31 cellular contexts compared by ENCODE assay signal in the genomic region with DNA sequence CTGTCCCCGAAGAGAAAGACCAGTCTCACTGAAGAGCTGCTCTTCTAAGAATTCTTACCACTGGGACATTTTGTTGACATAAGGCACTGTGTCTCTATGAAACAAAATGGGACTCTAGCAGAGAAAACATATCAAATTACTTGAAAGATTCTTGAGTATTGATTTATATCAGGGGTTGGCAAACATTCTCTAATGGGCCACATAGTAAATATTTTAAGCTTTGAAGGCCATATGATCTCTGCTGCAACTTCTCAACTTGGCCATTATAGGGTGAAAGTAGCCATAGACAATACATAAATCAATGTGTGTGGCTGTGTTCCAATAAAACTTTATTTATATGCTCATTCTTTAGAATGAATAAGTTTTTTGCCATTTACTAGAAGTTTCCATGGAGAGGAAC. TPM values are rescaled to one million over a fixed set of nuclear protein-coding genes. Genes with fewer than 3 reads are reported as not detected.
A peak's percentile ranks its signal among the peaks of the same experiment; 100 is the strongest.
DNase-seq lines count a peak whose midpoint lies in the region; ATAC-seq lines count a peak whose summit lies in the region.
"Had no signal": no experiment of that assay in that cellular context is flagged by ENCODE, and none has a peak within 500 bp of the region (broad histone marks: within the 10 kb centered on the region; RNA-seq: fewer than 3 reads in every experiment).

No MANE protein-coding gene starts in this region.

- peaks cover 8% of the 10 kb centered on the region for H3K4me1 ChIP-seq in BLaER1
- H3K4me1 ChIP-seq: body of pancreas, testis, uterus had no signal

- no peaks in the 10 kb centered on the region for H3K4me1 Mint-ChIP-seq in T-helper 2 cell treated with Interferon-gamma antibody and Interleukin-4, amounts not matched to agents 5 μg/mL and 100 μg/mL, for 36 hours (ENCODE audit: low read depth)
- H3K4me1 Mint-ChIP-seq: memory B cell had no signal

- no peaks in the 10 kb centered on the region for H3K36me3 Mint-ChIP-seq in T-helper 2 cell treated with Interferon-gamma antibody and Interleukin-4, amounts not matched to agents 5 μg/mL and 100 μg/mL, for 36 hours (ENCODE audit: low read depth)
- H3K36me3 Mint-ChIP-seq: memory B cell had no signal

- DNase-seq in NCI-H1436 (lab: John Stamatoyannopoulos, UW), result peak; percentile 22
- DNase-seq in NCI-H1436 treated with DMSO at 0.1 percent for 48 hours (lab: John Stamatoyannopoulos, UW), result no peak
- DNase-seq in NCI-H345 treated with DMSO at 0.1 percent for 48 hours (lab: John Stamatoyannopoulos, UW; ENCODE audit: unreplicated experiment), result peak; percentile 17
- peak; percentile 57 for DNase-seq in left kidney (ENCODE audit: low read depth, low spot score)
- DNase-seq in HT-29 (ENCODE audit: low spot score), result no peak
- DNase-seq in T-helper 2 cell treated with Interferon-gamma antibody and Interleukin-4, amounts not matched to agents 5 μg/mL and 100 μg/mL, for 36 hours (ENCODE audit: low spot score), result no peak
- DNase-seq: 8988T; activated CD4-positive, alpha-beta T cell treated with anti-CD3 and anti-CD28 coated beads for 1 hour; activated gamma-delta T cell treated with Interleukin-2 at 50 U/mL for 16 hours; body of pancreas; CD4-positive, alpha-beta T cell; dorsolateral prefrontal cortex; HCEC 1CT; hippocampal formation; left colon; MM.1S; NCI-H226; NK-92 treated with Interleukin-12 subunit alpha and Interleukin-12 subunit beta, amount 100 ng/mL, for 24 hours; PC-9; stimulated activated naive CD8-positive, alpha-beta T cell treated with anti-CD3 and anti-CD28 coated beads, Interleukin-15, Interleukin-2, amounts not matched to agents 100 U/mL and 50 U/mL, for 24 hours; SW 1271; testis; uterus had no signal

- no peaks in the 10 kb centered on the region for H4K20me1 ChIP-seq in BLaER1

- no peaks in the 10 kb centered on the region for H3K36me3 ChIP-seq in BLaER1
- H3K36me3 ChIP-seq: neutrophil, uterus had no signal

- H3K9me3 ChIP-seq in BLaER1, result 0 out of 2 replicates have a peak, but pooled peaks cover 7% of the 10 kb centered on the region
- H3K9me3 ChIP-seq: body of pancreas, neutrophil, testis, uterus had no signal

- no peak for ATAC-seq in GM19395 (IDR thresholded peaks at IDR 0.05; ENCODE audit: unreplicated experiment)
- ATAC-seq: body of pancreas; left colon; Right ventricle myocardium inferior; stimulated activated naive CD8-positive, alpha-beta T cell treated with anti-CD3 and anti-CD28 coated beads, Interleukin-15, Interleukin-2, amounts not matched to agents 100 U/mL and 50 U/mL, for 24 hours had no signal

- H3K4me3 ChIP-seq in BLaER1, result no peak overlapping the region
- H3K4me3 ChIP-seq: body of pancreas, dorsolateral prefrontal cortex, PC-9, testis, uterus had no signal

- peak overlapping the region; percentile 43; the same call in 1 of the 2 replicates for H3K4me2 ChIP-seq in BLaER1
- H3K4me2 ChIP-seq: KMS-11, PC-9 had no signal

- H3K4me3 Mint-ChIP-seq in T-helper 2 cell treated with Interferon-gamma antibody and Interleukin-4, amounts not matched to agents 5 μg/mL and 100 μg/mL, for 36 hours, result no peak overlapping the region
- H3K4me3 Mint-ChIP-seq: CD4-positive, alpha-beta T cell; memory B cell had no signal

- H3K27me3 Mint-ChIP-seq in T-helper 2 cell treated with Interferon-gamma antibody and Interleukin-4, amounts not matched to agents 5 μg/mL and 100 μg/mL, for 36 hours (ENCODE audit: low read depth), result no peaks in the 10 kb centered on the region
- H3K27me3 Mint-ChIP-seq: CD4-positive, alpha-beta T cell; memory B cell had no signal

- no peak overlapping the region for H3K27ac ChIP-seq in BLaER1
- H3K27ac ChIP-seq: body of pancreas, dorsolateral prefrontal cortex, KMS-11, neutrophil, PC-9, testis, uterus had no signal

- H3K27ac Mint-ChIP-seq in T-helper 2 cell treated with Interferon-gamma antibody and Interleukin-4, amounts not matched to agents 5 μg/mL and 100 μg/mL, for 36 hours, result no peak overlapping the region
- H3K27ac Mint-ChIP-seq: CD4-positive, alpha-beta T cell; memory B cell had no signal

- H3K27me3 ChIP-seq in BLaER1, result no peaks in the 10 kb centered on the region
- H3K27me3 ChIP-seq: body of pancreas, neutrophil, testis, uterus had no signal

- H3K9ac ChIP-seq in BLaER1, result no peak overlapping the region
- H3K9ac ChIP-seq: KMS-11 had no signal

- H3K9me3 Mint-ChIP-seq in T-helper 2 cell treated with Interferon-gamma antibody and Interleukin-4, amounts not matched to agents 5 μg/mL and 100 μg/mL, for 36 hours, result peaks cover 3% of the 10 kb centered on the region
- H3K9me3 Mint-ChIP-seq: CD4-positive, alpha-beta T cell had no signal

RNA-seq across cellular contexts. Expression of a gene that starts 41.1 kb away (rescaled TPM):
- total RNA-seq in HT-29 (2014; rRNA removed; shearing (Covaris generic)), result not detected in 2 replicates
- total RNA-seq: endothelial cell of umbilical vein, PC-9, pulmonary artery endothelial cell, Right ventricle myocardium inferior had no signal

Comparison
In these comparisons a context has a peak if more than half of its experiments do, and no peak if none do; other contexts are left out.
1. DNase-seq: peak in NCI-H1436 (single experiment), NCI-H345 treated with DMSO at 0.1 percent for 48 hours (single experiment) and left kidney (single experiment); none in NCI-H1436 treated with DMSO at 0.1 percent for 48 hours (single experiment), HT-29 (single experiment) and T-helper 2 cell treated with Interferon-gamma antibody and Interleukin-4, amounts not matched to agents 5 μg/mL and 100 μg/mL, for 36 hours (single experiment).